19 cellular contexts compared by ENCODE assay signal in genomic region chr10:95637140-95637539, GRCh38. TPM values are rescaled to one million over a fixed set of nuclear protein-coding genes. Genes with fewer than 3 reads are reported as not detected.
DNase-seq lines count a peak whose midpoint lies in the region; ATAC-seq and TF ChIP-seq lines count a peak whose summit lies in the region.
"Had no signal": no experiment of that assay in that cellular context is flagged by ENCODE, and none has a peak within 500 bp of the region (broad histone marks: within the 10 kb centered on the region; RNA-seq: fewer than 3 reads in every experiment).

No MANE protein-coding gene starts in this region.

- peak overlapping the region; percentile 86 for H3K27ac ChIP-seq in hepatocyte
- H3K27ac ChIP-seq: BLaER1 had no signal

- DNase-seq in Caco-2 (no peak), hepatocyte (ENCODE audit: low spot score) (no peak), NCI-H128 (lab: John Stamatoyannopoulos, UW; ENCODE audit: unreplicated experiment) (no peak)
- DNase-seq in stimulated activated naive B cell treated with anti-CD40 and anti-IgM and Interleukin-4, amounts not matched to agents 10 μg/mL and 1 μg/mL and 100 μg/mL, for 72 hours, result no peak
- DNase-seq in stimulated activated CD4-positive, alpha-beta T cell treated with anti-CD3 and anti-CD28 coated beads, Interleukin-12 subunit alpha, Interleukin-12 subunit beta, amount 100 ng/mL, for 4 hours, result no peak
- DNase-seq: 8988T; ACHN; BE2C; C1 segment of cervical spinal cord; Calu3; CD4-positive, alpha-beta memory T cell; CD4-positive, CD25-positive, alpha-beta regulatory T cell; CD8-positive, alpha-beta memory T cell; COR-L47; DMS79 treated with DMSO at 0.1 percent for 48 hours; GF-D8 had no signal

- TF ChIP-seq CTCF in Caco-2 (IDR thresholded peaks at IDR 0.05; ENCODE audit: insufficient read depth in 1 of 2, low read depth in 1 of 2, low read length in 1 of 2, severe bottlenecking in 1 of 2, unreplicated experiment in 1 of 2) (no peak), hepatocyte (IDR thresholded peaks at IDR 0.05; ENCODE audit: poor library complexity) (no peak)

- no peaks in the 10 kb centered on the region for H3K27me3 Mint-ChIP-seq in Caco-2 (ENCODE audit: insufficient read depth, unreplicated experiment)
- no peaks in the 10 kb centered on the region for H3K27me3 Mint-ChIP-seq in stimulated activated naive B cell treated with anti-CD40 and anti-IgM and Interleukin-4, amounts not matched to agents 10 μg/mL and 1 μg/mL and 100 μg/mL, for 72 hours
- H3K27me3 Mint-ChIP-seq: CD4-positive, alpha-beta memory T cell; CD4-positive, CD25-positive, alpha-beta regulatory T cell; CD8-positive, alpha-beta memory T cell had no signal

- WGBS in hepatocyte (ENCODE audit: low lambda C conversion rate, missing lambda C conversion rate), result 91% methylated on average over 10 of the region's 10 CpGs

- H2AFZ ChIP-seq in hepatocyte, result no peak overlapping the region

- H3K36me3 ChIP-seq in Caco-2 (ENCODE audit: control insufficient read depth, insufficient read depth, low read length) (peaks cover 10% of the 10 kb centered on the region), hepatocyte (replicated peaks; ENCODE audit: insufficient read depth, low read depth) (peaks cover 8% of the 10 kb centered on the region)

- H3K4me3 ChIP-seq in Caco-2 (ENCODE audit: low read depth, low read length), result no peak overlapping the region
- H3K4me3 ChIP-seq in hepatocyte, result no peak overlapping the region
- H3K4me3 ChIP-seq: BLaER1, GM12878 had no signal

- peaks cover 21% of the 10 kb centered on the region for H3K79me2 ChIP-seq in hepatocyte

- POLR2A ChIA-PET in Caco-2 (lab: Charles Lee), result no interaction called here

- H3K27me3 ChIP-seq in Caco-2 (replicated peaks; ENCODE audit: control insufficient read depth, insufficient read depth, low read length), result no peaks in the 10 kb centered on the region
- H3K27me3 ChIP-seq in hepatocyte, result no peaks in the 10 kb centered on the region
- H3K27me3 ChIP-seq: BE2C, BLaER1 had no signal

- peaks cover 85% of the 10 kb centered on the region for H3K36me3 Mint-ChIP-seq in Caco-2 (ENCODE audit: insufficient read depth, unreplicated experiment)
- H3K36me3 Mint-ChIP-seq in stimulated activated naive B cell treated with anti-CD40 and anti-IgM and Interleukin-4, amounts not matched to agents 10 μg/mL and 1 μg/mL and 100 μg/mL, for 72 hours, result peaks cover 45 to 56% of the 10 kb centered on the region in 2 donors

- CTCF ChIA-PET in Caco-2 (lab: Charles Lee), result no interaction called here

- no peak for ATAC-seq in stimulated activated naive B cell treated with anti-CD40 and anti-IgM and Interleukin-4, amounts not matched to agents 10 μg/mL and 1 μg/mL and 100 μg/mL, for 72 hours (replicated peaks)
- ATAC-seq: GM12878 had no signal

- H3K9me2 ChIP-seq in hepatocyte (replicated peaks; ENCODE audit: insufficient read depth), result no peaks in the 10 kb centered on the region

- H3K9me3 ChIP-seq in Caco-2 (no peaks in the 10 kb centered on the region), hepatocyte (ENCODE audit: low read depth) (no peaks in the 10 kb centered on the region)
- H3K9me3 ChIP-seq: BE2C, BLaER1 had no signal

- H3K27ac Mint-ChIP-seq in Caco-2 (ENCODE audit: unreplicated experiment), result peak overlapping the region; percentile 46
- H3K27ac Mint-ChIP-seq in stimulated activated naive B cell treated with anti-CD40 and anti-IgM and Interleukin-4, amounts not matched to agents 10 μg/mL and 1 μg/mL and 100 μg/mL, for 72 hours, result peak overlapping the region; percentile 56
- H3K27ac Mint-ChIP-seq: CD14-positive monocyte; CD8-positive, alpha-beta memory T cell had no signal

- BruUV-seq in Caco-2 (replicated peaks; lab: Mats Ljungman, UMichigan), result no TSS peak

- intact Hi-C loops in Caco-2 (cut with micrococcal nuclease; ENCODE audit: unreplicated experiment), result no loop called here

- H3K4me3 Mint-ChIP-seq in Caco-2 (ENCODE audit: unreplicated experiment), result no peak overlapping the region
- no peak overlapping the region for H3K4me3 Mint-ChIP-seq in stimulated activated naive B cell treated with anti-CD40 and anti-IgM and Interleukin-4, amounts not matched to agents 10 μg/mL and 1 μg/mL and 100 μg/mL, for 72 hours
- H3K4me3 Mint-ChIP-seq: CD14-positive monocyte; CD4-positive, alpha-beta memory T cell; CD4-positive, CD25-positive, alpha-beta regulatory T cell; CD8-positive, alpha-beta memory T cell had no signal

- no peak overlapping the region for H3K4me2 ChIP-seq in hepatocyte
- H3K4me2 ChIP-seq: BLaER1 had no signal

- peaks cover 43% of the 10 kb centered on the region for H3K4me1 Mint-ChIP-seq in Caco-2 (ENCODE audit: low read depth, unreplicated experiment)
- no peaks in the 10 kb centered on the region for H3K4me1 Mint-ChIP-seq in stimulated activated naive B cell treated with anti-CD40 and anti-IgM and Interleukin-4, amounts not matched to agents 10 μg/mL and 1 μg/mL and 100 μg/mL, for 72 hours
- H3K4me1 Mint-ChIP-seq: CD14-positive monocyte; CD8-positive, alpha-beta memory T cell had no signal

- H4K20me1 ChIP-seq in hepatocyte (ENCODE audit: insufficient read depth, poor library complexity, severe bottlenecking), result no peaks in the 10 kb centered on the region
- H4K20me1 ChIP-seq: BLaER1 had no signal

- H3K9me3 Mint-ChIP-seq in Caco-2 (ENCODE audit: unreplicated experiment), result no peaks in the 10 kb centered on the region
- H3K9me3 Mint-ChIP-seq in stimulated activated naive B cell treated with anti-CD40 and anti-IgM and Interleukin-4, amounts not matched to agents 10 μg/mL and 1 μg/mL and 100 μg/mL, for 72 hours, result no peaks in the 10 kb centered on the region
- H3K9me3 Mint-ChIP-seq: CD14-positive monocyte; CD4-positive, alpha-beta memory T cell; CD8-positive, alpha-beta memory T cell had no signal

- H3K4me1 ChIP-seq in Caco-2 (peaks cover 37% of the 10 kb centered on the region), hepatocyte (ENCODE audit: insufficient read depth) (peaks cover 5% of the 10 kb centered on the region)
- H3K4me1 ChIP-seq: BE2C, BLaER1 had no signal

RNA-seq across cellular contexts. Expression of gene ALDH18A1, which starts 19.4 kb away (rescaled TPM):
- 166 and 169 TPM in 2 replicates for total RNA-seq in Caco-2 (2022)
- total RNA-seq in hepatocyte, result 136 and 168 TPM in 2 replicates
- 105 and 106 TPM in 2 replicates for polyA plus RNA-seq in hepatocyte

RNA-seq across cellular contexts. Expression of gene TCTN3, which starts 56.6 kb away (rescaled TPM):
- total RNA-seq in Caco-2 (2022) (49.2 and 52.1 TPM in 2 replicates), hepatocyte (46.2 and 46.4 TPM in 2 replicates)
- 52.8 and 55.6 TPM in 2 replicates for polyA plus RNA-seq in hepatocyte
